8 cellular contexts compared by ENCODE assay signal in the genomic region with DNA sequence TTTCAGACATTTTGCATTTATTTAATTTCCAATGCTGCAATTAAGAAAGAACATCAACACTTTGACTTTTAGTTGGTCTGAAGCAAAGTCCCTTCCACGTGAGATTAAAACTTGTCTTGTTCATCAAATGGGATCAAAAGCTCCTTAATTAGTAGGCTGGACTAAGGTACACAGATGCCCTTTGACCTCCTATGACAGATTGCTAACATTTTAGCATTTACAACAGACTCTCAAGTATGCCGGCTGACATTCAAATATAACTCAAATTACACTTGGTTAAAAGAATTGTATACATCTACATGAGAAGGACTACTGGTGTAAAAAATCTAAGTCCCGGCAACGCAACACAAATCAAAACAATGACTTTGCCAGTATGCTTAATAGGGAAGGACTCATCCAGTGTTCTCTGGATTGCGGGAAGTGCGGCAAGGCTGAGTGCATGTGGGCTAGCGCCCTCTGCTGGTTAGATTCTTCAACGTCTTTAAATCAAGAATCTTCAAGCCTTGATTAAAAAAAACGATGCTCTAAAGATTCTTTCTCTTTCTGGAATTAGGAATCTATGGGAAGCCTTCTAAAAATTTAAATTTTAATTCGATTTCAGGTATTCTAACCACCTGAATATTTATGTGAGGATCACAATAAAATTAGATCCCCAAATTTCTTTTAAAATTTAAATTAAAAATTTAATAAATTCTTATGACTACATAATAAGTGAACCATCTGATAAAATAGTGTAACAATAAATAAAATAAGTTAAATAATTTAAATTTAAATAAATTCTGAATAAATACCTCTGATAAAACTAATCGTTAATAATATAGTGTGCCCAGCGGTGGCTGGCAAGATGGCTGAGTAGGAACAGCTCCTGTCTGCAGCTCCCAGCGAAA.
DNase-seq lines count a peak whose midpoint lies in the region; ATAC-seq and TF ChIP-seq lines count a peak whose summit lies in the region.

No MANE protein-coding gene starts in this region.

- in situ Hi-C loops in GM13976 (cut with MboI; ENCODE audit: low sequenced_read_pairs, unreplicated experiment) = loop anchor here (25.0 kb wide), 1 partner anchor 1171 kb away; no protein-coding TSS in a partner anchor

- no TSS peak for BruUV-seq in A673 (replicated peaks; lab: Mats Ljungman, UMichigan)

- H3K9me3 Mint-ChIP-seq in activated CD8-positive, alpha-beta T cell treated with anti-CD3 and anti-CD28 coated beads for 36 hours = no peaks in the 10 kb centered on the region

- TF ChIP-seq CTCF in A673 (conservative IDR thresholded peaks at IDR 0.05; ENCODE audit: low read depth, low read length) (peak; percentile 86), GM13976 (IDR thresholded peaks at IDR 0.05; ENCODE audit: borderline replicate concordance, control extremely low read depth, extremely low read depth, insufficient read depth, missing control alignments) (peak; percentile 66), HL-60 (IDR thresholded peaks at IDR 0.05; ENCODE audit: insufficient read depth, low read length) (peak; percentile 59)
- TF ChIP-seq CTCF in activated CD8-positive, alpha-beta T cell treated with anti-CD3 and anti-CD28 coated beads for 36 hours (IDR thresholded peaks at IDR 0.05) = peak; percentile 80

- H3K4me3 Mint-ChIP-seq in activated CD8-positive, alpha-beta T cell treated with anti-CD3 and anti-CD28 coated beads for 36 hours = no peak overlapping the region

- H3K4me1 ChIP-seq in A673 (ENCODE audit: insufficient read depth, low read length, poor library complexity, severe bottlenecking) = no peaks in the 10 kb centered on the region

- ATAC-seq in activated CD8-positive, alpha-beta T cell treated with anti-CD3 and anti-CD28 coated beads for 36 hours = no peak

- no peaks in the 10 kb centered on the region for H3K36me3 Mint-ChIP-seq in activated CD8-positive, alpha-beta T cell treated with anti-CD3 and anti-CD28 coated beads for 36 hours (ENCODE audit: low read depth)

- H3K27ac Mint-ChIP-seq in activated CD8-positive, alpha-beta T cell treated with anti-CD3 and anti-CD28 coated beads for 36 hours = no peak overlapping the region

- no peaks in the 10 kb centered on the region for H3K9me3 ChIP-seq in A673 (ENCODE audit: low read depth, low read length, poor library complexity, severe bottlenecking)

- CTCF ChIA-PET in A673 (lab: Charles Lee) = no interaction called here
- CTCF ChIA-PET in activated CD8-positive, alpha-beta T cell treated with anti-CD3 and anti-CD28 coated beads for 36 hours (lab: Charles Lee) = interaction anchor here (0.7 to 1.1 kb wide), 8 partner anchors 10 to 1177 kb away, joined by 3 to 5 read pairs (median 3); no protein-coding TSS in a partner anchor

- peaks cover 2% of the 10 kb centered on the region for H3K27me3 Mint-ChIP-seq in activated CD8-positive, alpha-beta T cell treated with anti-CD3 and anti-CD28 coated beads for 36 hours

- POLR2A ChIA-PET in A673 (lab: Charles Lee; ENCODE audit: low non-redundant PET) = no interaction called here
- POLR2A ChIA-PET in activated CD8-positive, alpha-beta T cell treated with anti-CD3 and anti-CD28 coated beads for 36 hours (lab: Charles Lee) = no interaction called here

- peak; percentile 88 for DNase-seq in A673 (ENCODE audit: low spot score)
- peak; percentile 28 for DNase-seq in GM13976 (ENCODE audit: low spot score)
- peak; percentile 25 to 45 for DNase-seq in HL-60 (ENCODE audit: low read depth in 1 of 2, low spot score in 1 of 2)
- peak; percentile 28 for DNase-seq in NCI-H526 treated with DMSO at 0.1 percent for 48 hours (lab: John Stamatoyannopoulos, UW)
- peak; percentile 59 for DNase-seq in activated CD8-positive, alpha-beta T cell treated with anti-CD3 and anti-CD28 coated beads for 36 hours
- peak; percentile 59 to 79 for DNase-seq in erythroblast (lab: John Stamatoyannopoulos, UW)
- peak; percentile 82 for DNase-seq in mucosa of gallbladder (ENCODE audit: low spot score)
- peak; percentile 94 for DNase-seq in superior temporal gyrus (ENCODE audit: extremely low spot score)

- H3K36me3 ChIP-seq in A673 (ENCODE audit: insufficient read depth, low read length, poor library complexity, severe bottlenecking) = no peaks in the 10 kb centered on the region

- H3K4me3 ChIP-seq in A673 (ENCODE audit: low read depth, low read length, poor library complexity, severe bottlenecking) (peak overlapping the region; percentile 15), HL-60 (replicated peaks; ENCODE audit: insufficient read depth, low read length) (no peak overlapping the region)

- no peak for TF ChIP-seq POLR2A in erythroblast (IDR thresholded peaks at IDR 0.05; ENCODE audit: low read length)

- intact Hi-C loops in A673 (cut with micrococcal nuclease; ENCODE audit: unreplicated experiment) = loop anchor here (5.0 kb wide), 5 partner anchors 471 to 1176 kb away; a partner anchor contains a TSS
- intact Hi-C loops in activated CD8-positive, alpha-beta T cell treated with anti-CD3 and anti-CD28 coated beads for 36 hours (cut with micrococcal nuclease) = loop anchor here (10.0 kb wide), 1 partner anchor 1173 kb away; no protein-coding TSS in a partner anchor

- no peaks in the 10 kb centered on the region for H3K27me3 ChIP-seq in A673 (replicated peaks; ENCODE audit: insufficient read depth, low read depth, low read length, poor library complexity)
- no peaks in the 10 kb centered on the region for H3K27me3 ChIP-seq in HL-60 (ENCODE audit: insufficient read depth, poor library complexity, severe bottlenecking)

- no peak overlapping the region for H3K27ac ChIP-seq in A673 (ENCODE audit: low read depth, low read length, poor library complexity, severe bottlenecking)
- H3K27ac ChIP-seq in HL-60 (replicated peaks) = no peak overlapping the region

- no peaks in the 10 kb centered on the region for H3K4me1 Mint-ChIP-seq in activated CD8-positive, alpha-beta T cell treated with anti-CD3 and anti-CD28 coated beads for 36 hours (ENCODE audit: low read depth)

Comparison
In these comparisons a context has a peak if more than half of its experiments do, and no peak if none do; other contexts are left out.
1. DNase-seq: peak in every context shown above with its lines; median percentile 94 in superior temporal gyrus; 88 in A673; 82 in mucosa of gallbladder; 69 in erythroblast; 59 in activated CD8-positive, alpha-beta T cell treated with anti-CD3 and anti-CD28 coated beads for 36 hours; 35 in HL-60; 28 in GM13976; 28 in NCI-H526 treated with DMSO at 0.1 percent for 48 hours.